1 cellular context compared by ENCODE assay signal in genomic region chr6:44262467-44263356, GRCh38.
TF ChIP-seq lines count a peak whose summit lies in the region.

No MANE protein-coding gene starts in this region.

TF ChIP-seq in endothelial cell of umbilical vein, 7 proteins besides CTCF, POLR2A, EP300 and RAD21:
- TF ChIP-seq MYC (IDR thresholded peaks at IDR 0.05; ENCODE audit: low read depth, low read length) (no peak), JUN (IDR thresholded peaks at IDR 0.05; ENCODE audit: borderline replicate concordance, insufficient read depth, insufficient read length, low read depth) (no peak), MAX (IDR thresholded peaks at IDR 0.05; ENCODE audit: insufficient read depth, insufficient read length) (no peak), GATA2 (IDR thresholded peaks at IDR 0.05; ENCODE audit: insufficient read depth, insufficient read length, low read depth, low read length) (no peak), FOS (IDR thresholded peaks at IDR 0.05; ENCODE audit: borderline replicate concordance, insufficient read depth, low read length) (no peak), EZH2 (IDR thresholded peaks at IDR 0.05; ENCODE audit: borderline replicate concordance, low read depth, low read length, severe bottlenecking) (no peak), POLR2AphosphoS5 (IDR thresholded peaks at IDR 0.05; ENCODE audit: insufficient read depth, low read depth, low read length) (no peak)
